21 cellular contexts compared by ENCODE assay signal in genomic region chr5:138666226-138666742, GRCh38.
DNase-seq lines count a peak whose midpoint lies in the region; ATAC-seq and TF ChIP-seq lines count a peak whose summit lies in the region.
"Had no signal": no experiment of that assay in that cellular context is flagged by ENCODE, and none has a peak within 500 bp of the region (broad histone marks: within the 10 kb centered on the region; RNA-seq: fewer than 3 reads in every experiment).

No MANE protein-coding gene starts in this region.

- TF ChIP-seq POLR2A in thyroid gland (IDR thresholded peaks at IDR 0.05): no peak

- no peak overlapping the region for H3K27ac ChIP-seq in osteoblast (ENCODE audit: low read depth, low read length)
- H3K27ac ChIP-seq in thyroid gland: no peak overlapping the region
- H3K27ac ChIP-seq: SJCRH30 had no signal

- no peaks in the 10 kb centered on the region for H3K36me3 ChIP-seq in MG63
- H3K36me3 ChIP-seq in osteoblast (ENCODE audit: insufficient read depth, low read length): no peaks in the 10 kb centered on the region
- H3K36me3 ChIP-seq in thyroid gland: no peaks in the 10 kb centered on the region
- H3K36me3 ChIP-seq: SJCRH30 had no signal

- peak; percentile 36 for DNase-seq in activated effector memory CD4-positive, alpha-beta T cell treated with anti-CD3 and anti-CD28 coated beads, Interleukin-2, amount 50 U/mL, for 16 hours
- DNase-seq in activated effector memory CD4-positive, alpha-beta T cell treated with Interleukin-2 at 50 U/mL for 16 hours: no peak
- DNase-seq in MG63: peak; percentile 32
- peak; percentile 34 for DNase-seq in ecto neural progenitor cell (ENCODE audit: low spot score)
- peak; percentile 38 for DNase-seq in osteoblast (ENCODE audit: insufficient read length, low spot score, missing footprints)
- DNase-seq in thyroid gland: no peak
- no peak for DNase-seq in D341Med (ENCODE audit: low spot score)
- DNase-seq: 8988T, DMS79, HCEC 1CT, KG1, NCI-H1092 treated with DMSO at 0.1 percent for 48 hours, NCI-H146, NCI-H2081, NCI-H2171, NCI-H345, NCI-H524 treated with DMSO at 0.1 percent for 48 hours, OCI-M1 had no signal

- no peaks in the 10 kb centered on the region for H4K20me1 ChIP-seq in osteoblast (ENCODE audit: insufficient read depth, low read length)

- no peaks in the 10 kb centered on the region for H3K27me3 ChIP-seq in MG63
- no peaks in the 10 kb centered on the region for H3K27me3 ChIP-seq in osteoblast (ENCODE audit: insufficient read depth, low read length)
- no peaks in the 10 kb centered on the region for H3K27me3 ChIP-seq in thyroid gland
- H3K27me3 ChIP-seq: SJCRH30 had no signal

- no peaks in the 10 kb centered on the region for H3K4me1 ChIP-seq in osteoblast (ENCODE audit: insufficient read depth, low read length)
- H3K4me1 ChIP-seq in thyroid gland: no peaks in the 10 kb centered on the region

- H3K4me3 ChIP-seq in MG63 (no peak overlapping the region), osteoblast (ENCODE audit: insufficient read depth, low read length) (no peak overlapping the region), thyroid gland (replicated peaks in 1 of 3) (no peak overlapping the region)
- H3K4me3 ChIP-seq: GM23338, SJCRH30 had no signal

- no peaks in the 10 kb centered on the region for H3K79me2 ChIP-seq in osteoblast (ENCODE audit: insufficient read depth, low read length)

- TF ChIP-seq CTCF in osteoblast (IDR thresholded peaks at IDR 0.05; ENCODE audit: extremely low read depth, low read depth, low read length) (no peak), thyroid gland (IDR thresholded peaks at IDR 0.05) (no peak)

- intact Hi-C loops in thyroid gland (cut with DNase I): no loop called here

- H3K4me2 ChIP-seq in osteoblast (ENCODE audit: insufficient read depth, low read length): no peak overlapping the region
- H3K4me2 ChIP-seq: GM23338 had no signal

- no peak overlapping the region for H2AFZ ChIP-seq in osteoblast (ENCODE audit: low read length)
- H2AFZ ChIP-seq: GM23338 had no signal

- ATAC-seq in GM18868 (IDR thresholded peaks at IDR 0.05; ENCODE audit: unreplicated experiment): no peak
- ATAC-seq: GM23338 had no signal

- WGBS in thyroid gland, 2 donors: 93 to 94% methylated on average over 8 of the region's 8 CpGs

- H3K9me3 ChIP-seq in MG63 (no peaks in the 10 kb centered on the region), osteoblast (ENCODE audit: low read depth, low read length) (no peaks in the 10 kb centered on the region), thyroid gland (no peaks in the 10 kb centered on the region)
- H3K9me3 ChIP-seq: SJCRH30 had no signal

Comparison
In these comparisons a context has a peak if more than half of its experiments do, and no peak if none do; other contexts are left out.
1. DNase-seq: peak in activated effector memory CD4-positive, alpha-beta T cell treated with anti-CD3 and anti-CD28 coated beads, Interleukin-2, amount 50 U/mL, for 16 hours (single experiment), MG63 (single experiment), ecto neural progenitor cell (single experiment) and osteoblast (single experiment); none in activated effector memory CD4-positive, alpha-beta T cell treated with Interleukin-2 at 50 U/mL for 16 hours (single experiment), thyroid gland (0 of 2) and D341Med (single experiment).